Comparison of ENCODE assay signal across 1 cellular context in genomic region chr16:74922150-74923138, GRCh38.
A peak's percentile ranks its signal among the peaks of the same experiment; 100 is the strongest.
TF ChIP-seq lines count a peak whose summit lies in the region.

No MANE protein-coding gene starts in this region.

TF ChIP-seq in HepG2, 621 proteins besides CTCF, POLR2A, EP300 and RAD21 (continued from another document and continues in another):
- TF ChIP-seq, protein P1, sequence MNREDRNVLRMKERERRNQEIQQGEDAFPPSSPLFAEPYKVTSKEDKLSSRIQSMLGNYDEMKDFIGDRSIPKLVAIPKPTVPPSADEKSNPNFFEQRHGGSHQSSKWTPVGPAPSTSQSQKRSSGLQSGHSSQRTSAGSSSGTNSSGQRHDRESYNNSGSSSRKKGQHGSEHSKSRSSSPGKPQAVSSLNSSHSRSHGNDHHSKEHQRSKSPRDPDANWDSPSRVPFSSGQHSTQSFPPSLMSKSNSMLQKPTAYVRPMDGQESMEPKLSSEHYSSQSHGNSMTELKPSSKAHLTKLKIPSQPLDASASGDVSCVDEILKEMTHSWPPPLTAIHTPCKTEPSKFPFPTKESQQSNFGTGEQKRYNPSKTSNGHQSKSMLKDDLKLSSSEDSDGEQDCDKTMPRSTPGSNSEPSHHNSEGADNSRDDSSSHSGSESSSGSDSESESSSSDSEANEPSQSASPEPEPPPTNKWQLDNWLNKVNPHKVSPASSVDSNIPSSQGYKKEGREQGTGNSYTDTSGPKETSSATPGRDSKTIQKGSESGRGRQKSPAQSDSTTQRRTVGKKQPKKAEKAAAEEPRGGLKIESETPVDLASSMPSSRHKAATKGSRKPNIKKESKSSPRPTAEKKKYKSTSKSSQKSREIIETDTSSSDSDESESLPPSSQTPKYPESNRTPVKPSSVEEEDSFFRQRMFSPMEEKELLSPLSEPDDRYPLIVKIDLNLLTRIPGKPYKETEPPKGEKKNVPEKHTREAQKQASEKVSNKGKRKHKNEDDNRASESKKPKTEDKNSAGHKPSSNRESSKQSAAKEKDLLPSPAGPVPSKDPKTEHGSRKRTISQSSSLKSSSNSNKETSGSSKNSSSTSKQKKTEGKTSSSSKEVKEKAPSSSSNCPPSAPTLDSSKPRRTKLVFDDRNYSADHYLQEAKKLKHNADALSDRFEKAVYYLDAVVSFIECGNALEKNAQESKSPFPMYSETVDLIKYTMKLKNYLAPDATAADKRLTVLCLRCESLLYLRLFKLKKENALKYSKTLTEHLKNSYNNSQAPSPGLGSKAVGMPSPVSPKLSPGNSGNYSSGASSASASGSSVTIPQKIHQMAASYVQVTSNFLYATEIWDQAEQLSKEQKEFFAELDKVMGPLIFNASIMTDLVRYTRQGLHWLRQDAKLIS (CRISPR knock-in tag; IDR thresholded peaks at IDR 0.05) = no peak
- no peak; the same call in 1 of the 2 replicates for TF ChIP-seq ZBTB20 (CRISPR knock-in tag; IDR thresholded peaks at IDR 0.05; ENCODE audit: borderline replicate concordance, low read depth)
- TF ChIP-seq SP1 (IDR thresholded peaks at IDR 0.05) = no peak
- no peak for TF ChIP-seq SP1 (CRISPR knock-in tag; IDR thresholded peaks at IDR 0.05)
- no peak for TF ChIP-seq CCDC6 (CRISPR knock-in tag; IDR thresholded peaks at IDR 0.05)
- no peak for TF ChIP-seq MATR3 (CRISPR knock-in tag; IDR thresholded peaks at IDR 0.05)
- TF ChIP-seq SIX1 (CRISPR knock-in tag; IDR thresholded peaks at IDR 0.05; ENCODE audit: borderline replicate concordance) = no peak; the same call in 1 of the 2 replicates
- no peak for TF ChIP-seq ZNF839 (CRISPR knock-in tag; IDR thresholded peaks at IDR 0.05; ENCODE audit: borderline replicate concordance)
- TF ChIP-seq, protein P2, sequence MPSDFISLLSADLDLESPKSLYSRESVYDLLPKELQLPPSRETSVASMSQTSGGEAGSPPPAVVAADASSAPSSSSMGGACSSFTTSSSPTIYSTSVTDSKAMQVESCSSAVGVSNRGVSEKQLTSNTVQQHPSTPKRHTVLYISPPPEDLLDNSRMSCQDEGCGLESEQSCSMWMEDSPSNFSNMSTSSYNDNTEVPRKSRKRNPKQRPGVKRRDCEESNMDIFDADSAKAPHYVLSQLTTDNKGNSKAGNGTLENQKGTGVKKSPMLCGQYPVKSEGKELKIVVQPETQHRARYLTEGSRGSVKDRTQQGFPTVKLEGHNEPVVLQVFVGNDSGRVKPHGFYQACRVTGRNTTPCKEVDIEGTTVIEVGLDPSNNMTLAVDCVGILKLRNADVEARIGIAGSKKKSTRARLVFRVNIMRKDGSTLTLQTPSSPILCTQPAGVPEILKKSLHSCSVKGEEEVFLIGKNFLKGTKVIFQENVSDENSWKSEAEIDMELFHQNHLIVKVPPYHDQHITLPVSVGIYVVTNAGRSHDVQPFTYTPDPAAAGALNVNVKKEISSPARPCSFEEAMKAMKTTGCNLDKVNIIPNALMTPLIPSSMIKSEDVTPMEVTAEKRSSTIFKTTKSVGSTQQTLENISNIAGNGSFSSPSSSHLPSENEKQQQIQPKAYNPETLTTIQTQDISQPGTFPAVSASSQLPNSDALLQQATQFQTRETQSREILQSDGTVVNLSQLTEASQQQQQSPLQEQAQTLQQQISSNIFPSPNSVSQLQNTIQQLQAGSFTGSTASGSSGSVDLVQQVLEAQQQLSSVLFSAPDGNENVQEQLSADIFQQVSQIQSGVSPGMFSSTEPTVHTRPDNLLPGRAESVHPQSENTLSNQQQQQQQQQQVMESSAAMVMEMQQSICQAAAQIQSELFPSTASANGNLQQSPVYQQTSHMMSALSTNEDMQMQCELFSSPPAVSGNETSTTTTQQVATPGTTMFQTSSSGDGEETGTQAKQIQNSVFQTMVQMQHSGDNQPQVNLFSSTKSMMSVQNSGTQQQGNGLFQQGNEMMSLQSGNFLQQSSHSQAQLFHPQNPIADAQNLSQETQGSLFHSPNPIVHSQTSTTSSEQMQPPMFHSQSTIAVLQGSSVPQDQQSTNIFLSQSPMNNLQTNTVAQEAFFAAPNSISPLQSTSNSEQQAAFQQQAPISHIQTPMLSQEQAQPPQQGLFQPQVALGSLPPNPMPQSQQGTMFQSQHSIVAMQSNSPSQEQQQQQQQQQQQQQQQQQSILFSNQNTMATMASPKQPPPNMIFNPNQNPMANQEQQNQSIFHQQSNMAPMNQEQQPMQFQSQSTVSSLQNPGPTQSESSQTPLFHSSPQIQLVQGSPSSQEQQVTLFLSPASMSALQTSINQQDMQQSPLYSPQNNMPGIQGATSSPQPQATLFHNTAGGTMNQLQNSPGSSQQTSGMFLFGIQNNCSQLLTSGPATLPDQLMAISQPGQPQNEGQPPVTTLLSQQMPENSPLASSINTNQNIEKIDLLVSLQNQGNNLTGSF (CRISPR knock-in tag; IDR thresholded peaks at IDR 0.05) = peak; percentile 38; the same call in 1 of the 2 replicates
- TF ChIP-seq, protein P3, sequence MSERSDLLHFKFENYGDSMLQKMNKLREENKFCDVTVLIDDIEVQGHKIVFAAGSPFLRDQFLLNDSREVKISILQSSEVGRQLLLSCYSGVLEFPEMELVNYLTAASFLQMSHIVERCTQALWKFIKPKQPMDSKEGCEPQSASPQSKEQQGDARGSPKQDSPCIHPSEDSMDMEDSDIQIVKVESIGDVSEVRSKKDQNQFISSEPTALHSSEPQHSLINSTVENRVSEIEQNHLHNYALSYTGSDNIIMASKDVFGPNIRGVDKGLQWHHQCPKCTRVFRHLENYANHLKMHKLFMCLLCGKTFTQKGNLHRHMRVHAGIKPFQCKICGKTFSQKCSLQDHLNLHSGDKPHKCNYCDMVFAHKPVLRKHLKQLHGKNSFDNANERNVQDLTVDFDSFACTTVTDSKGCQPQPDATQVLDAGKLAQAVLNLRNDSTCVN (CRISPR knock-in tag; IDR thresholded peaks at IDR 0.05; ENCODE audit: borderline replicate concordance) = no peak
- TF ChIP-seq MED8 (CRISPR knock-in tag; IDR thresholded peaks at IDR 0.05; ENCODE audit: insufficient replicate concordance) = no peak
- TF ChIP-seq ZNF256 (CRISPR knock-in tag; conservative IDR thresholded peaks at IDR 0.05) = no peak
- no peak for TF ChIP-seq DMTF1 (CRISPR knock-in tag; IDR thresholded peaks at IDR 0.05)
- TF ChIP-seq ZNF552 (CRISPR knock-in tag; IDR thresholded peaks at IDR 0.05; ENCODE audit: borderline replicate concordance) = no peak
- TF ChIP-seq NFE2L1 (CRISPR knock-in tag; IDR thresholded peaks at IDR 0.05; ENCODE audit: borderline replicate concordance) = no peak
- no peak for TF ChIP-seq ZNF589 (CRISPR knock-in tag; conservative IDR thresholded peaks at IDR 0.05)
- 0 out of 2 replicates have a peak, but pooled peaks have one; percentile 47 for TF ChIP-seq ZNF503 (CRISPR knock-in tag; IDR thresholded peaks at IDR 0.05)
- TF ChIP-seq MLX (CRISPR knock-in tag; IDR thresholded peaks at IDR 0.05) = no peak
- peak; percentile 51 for TF ChIP-seq ZFY (CRISPR knock-in tag; IDR thresholded peaks at IDR 0.05)
- TF ChIP-seq, protein P4, sequence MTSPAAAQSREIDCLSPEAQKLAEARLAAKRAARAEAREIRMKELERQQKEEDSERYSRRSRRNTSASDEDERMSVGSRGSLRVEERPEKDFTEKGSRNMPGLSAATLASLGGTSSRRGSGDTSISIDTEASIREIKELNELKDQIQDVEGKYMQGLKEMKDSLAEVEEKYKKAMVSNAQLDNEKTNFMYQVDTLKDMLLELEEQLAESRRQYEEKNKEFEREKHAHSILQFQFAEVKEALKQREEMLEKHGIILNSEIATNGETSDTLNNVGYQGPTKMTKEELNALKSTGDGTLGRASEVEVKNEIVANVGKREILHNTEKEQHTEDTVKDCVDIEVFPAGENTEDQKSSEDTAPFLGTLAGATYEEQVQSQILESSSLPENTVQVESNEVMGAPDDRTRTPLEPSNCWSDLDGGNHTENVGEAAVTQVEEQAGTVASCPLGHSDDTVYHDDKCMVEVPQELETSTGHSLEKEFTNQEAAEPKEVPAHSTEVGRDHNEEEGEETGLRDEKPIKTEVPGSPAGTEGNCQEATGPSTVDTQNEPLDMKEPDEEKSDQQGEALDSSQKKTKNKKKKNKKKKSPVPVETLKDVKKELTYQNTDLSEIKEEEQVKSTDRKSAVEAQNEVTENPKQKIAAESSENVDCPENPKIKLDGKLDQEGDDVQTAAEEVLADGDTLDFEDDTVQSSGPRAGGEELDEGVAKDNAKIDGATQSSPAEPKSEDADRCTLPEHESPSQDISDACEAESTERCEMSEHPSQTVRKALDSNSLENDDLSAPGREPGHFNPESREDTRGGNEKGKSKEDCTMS (CRISPR knock-in tag; conservative IDR thresholded peaks at IDR 0.05) = no peak
- TF ChIP-seq ERF (CRISPR knock-in tag; IDR thresholded peaks at IDR 0.05) = no peak; the same call in 1 of the 2 replicates
- TF ChIP-seq, protein P5, sequence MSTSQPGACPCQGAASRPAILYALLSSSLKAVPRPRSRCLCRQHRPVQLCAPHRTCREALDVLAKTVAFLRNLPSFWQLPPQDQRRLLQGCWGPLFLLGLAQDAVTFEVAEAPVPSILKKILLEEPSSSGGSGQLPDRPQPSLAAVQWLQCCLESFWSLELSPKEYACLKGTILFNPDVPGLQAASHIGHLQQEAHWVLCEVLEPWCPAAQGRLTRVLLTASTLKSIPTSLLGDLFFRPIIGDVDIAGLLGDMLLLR (CRISPR knock-in tag; IDR thresholded peaks at IDR 0.05) = no peak
- TF ChIP-seq BCL3 (CRISPR knock-in tag; IDR thresholded peaks at IDR 0.05) = 0 out of 2 replicates have a peak, but pooled peaks have one; percentile 56
- TF ChIP-seq NKX3-1 (CRISPR knock-in tag; IDR thresholded peaks at IDR 0.05) = peak; percentile 52; the same call in 1 of the 2 replicates
- TF ChIP-seq HNRNPH1 (optimal IDR thresholded peaks at IDR 0.05; ENCODE audit: low read depth, low read length) = no peak
- no peak for TF ChIP-seq KDM1A (CRISPR knock-in tag; IDR thresholded peaks at IDR 0.05)
- no peak for TF ChIP-seq TGIF2 (CRISPR knock-in tag; IDR thresholded peaks at IDR 0.05)
- TF ChIP-seq ZNF550 (CRISPR knock-in tag; IDR thresholded peaks at IDR 0.05; ENCODE audit: borderline replicate concordance) = no peak
- no peak for TF ChIP-seq RFX3 (CRISPR knock-in tag; IDR thresholded peaks at IDR 0.05)
- TF ChIP-seq ISL2 (CRISPR knock-in tag; IDR thresholded peaks at IDR 0.05) = peak; percentile 80
- TF ChIP-seq ZNF614 (CRISPR knock-in tag; IDR thresholded peaks at IDR 0.05; ENCODE audit: borderline replicate concordance) = 0 out of 2 replicates have a peak, but pooled peaks have one; percentile 54
- no peak for TF ChIP-seq ZNF577 (CRISPR knock-in tag; IDR thresholded peaks at IDR 0.05; ENCODE audit: borderline replicate concordance, low read depth)
- no peak for TF ChIP-seq WIZ (CRISPR knock-in tag; IDR thresholded peaks at IDR 0.05)
- TF ChIP-seq RXRA (CRISPR knock-in tag; IDR thresholded peaks at IDR 0.05) = no peak; the same call in 1 of the 2 replicates
- no peak for TF ChIP-seq SMARCC2 (IDR thresholded peaks at IDR 0.05)
- TF ChIP-seq TCF12 (IDR thresholded peaks at IDR 0.05) = no peak
- no peak for TF ChIP-seq TCF12 (CRISPR knock-in tag; IDR thresholded peaks at IDR 0.05)
- no peak for TF ChIP-seq KDM5A (IDR thresholded peaks at IDR 0.05; ENCODE audit: borderline replicate concordance, low read length)
- 0 out of 2 replicates have a peak, but pooled peaks have one; percentile 52 for TF ChIP-seq ZNF44 (CRISPR knock-in tag; IDR thresholded peaks at IDR 0.05)
- TF ChIP-seq NFIC (IDR thresholded peaks at IDR 0.05; ENCODE audit: low read length) = peak; percentile 71
- TF ChIP-seq, protein P6, sequence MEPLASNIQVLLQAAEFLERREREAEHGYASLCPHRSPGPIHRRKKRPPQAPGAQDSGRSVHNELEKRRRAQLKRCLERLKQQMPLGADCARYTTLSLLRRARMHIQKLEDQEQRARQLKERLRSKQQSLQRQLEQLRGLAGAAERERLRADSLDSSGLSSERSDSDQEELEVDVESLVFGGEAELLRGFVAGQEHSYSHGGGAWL (CRISPR knock-in tag; IDR thresholded peaks at IDR 0.05) = peak; percentile 39; the same call in 1 of the 2 replicates
- no peak for TF ChIP-seq KAT7 (CRISPR knock-in tag; IDR thresholded peaks at IDR 0.05; ENCODE audit: borderline replicate concordance)
- no peak for TF ChIP-seq ZNF772 (CRISPR knock-in tag; IDR thresholded peaks at IDR 0.05)
- no peak for TF ChIP-seq ZNF234 (CRISPR knock-in tag; conservative IDR thresholded peaks at IDR 0.05)
- TF ChIP-seq ARID2 (CRISPR knock-in tag; IDR thresholded peaks at IDR 0.05; ENCODE audit: borderline replicate concordance) = no peak
